Comparison of ENCODE assay signal across 8 cellular contexts in genomic region chr11:121318848-121319834, GRCh38. TPM values are rescaled to one million over a fixed set of nuclear protein-coding genes. Genes with fewer than 3 reads are reported as not detected.
DNase-seq lines count a peak whose midpoint lies in the region; ATAC-seq and TF ChIP-seq lines count a peak whose summit lies in the region.

No MANE protein-coding gene starts in this region.

- intact Hi-C loops in dorsolateral prefrontal cortex (cut with DNase I): no loop called here
- intact Hi-C loops in uterus (cut with DNase I; ENCODE audit: low total_unique reads): no loop called here

- H3K4me1 ChIP-seq in RWPE2 (ENCODE audit: insufficient read depth, poor library complexity, severe bottlenecking) (no peaks in the 10 kb centered on the region), uterus (no peaks in the 10 kb centered on the region)

- H3K9me3 ChIP-seq in RWPE2 (ENCODE audit: severe bottlenecking): no peaks in the 10 kb centered on the region
- H3K9me3 ChIP-seq in uterus: no peaks in the 10 kb centered on the region

- CTCF ChIA-PET in AG04449 (lab: Yijun Ruan, JAX): interaction anchor here (0.6 to 5.4 kb wide), 16 partner anchors 9 to 1188 kb away, joined by 3 to 55 read pairs (median 4); no protein-coding TSS in a partner anchor

- POLR2A ChIA-PET in AG04449 (lab: Yijun Ruan, JAX): no interaction called here

- H3K27ac ChIP-seq in RWPE2 (ENCODE audit: poor library complexity, severe bottlenecking) (no peak overlapping the region), dorsolateral prefrontal cortex (no peak overlapping the region), uterus (no peak overlapping the region)

- H3K4me3 ChIP-seq in AG04449 (ENCODE audit: low read depth, low read length): no peak overlapping the region
- H3K4me3 ChIP-seq in Jurkat, Clone E6-1 (ENCODE audit: low read length): no peak overlapping the region
- H3K4me3 ChIP-seq in RWPE2 (ENCODE audit: severe bottlenecking): no peak overlapping the region
- no peak overlapping the region for H3K4me3 ChIP-seq in dorsolateral prefrontal cortex
- no peak overlapping the region for H3K4me3 ChIP-seq in uterus

- DNase-seq in AG04449 (ENCODE audit: low read depth, low spot score) (peak; percentile 10), GF-D8 (lab: John Stamatoyannopoulos, UW) (peak; percentile 65), RWPE2 (ENCODE audit: low spot score) (no peak), dorsolateral prefrontal cortex (peak in 2 of 10 donors; percentile 45 to 50), lung microvascular endothelial cell (ENCODE audit: low read depth in 2 of 2) (peak; percentile 47 to 53), uterus (no peak)
- DNase-seq in Jurkat, Clone E6-1 (ENCODE audit: low read depth, low spot score): peak; percentile 34
- DNase-seq in activated CD4-positive, CD25-positive, alpha-beta regulatory T cell treated with anti-CD3 and anti-CD28 coated beads, Interleukin-2, amount 50 U/mL, for 72 hours: no peak

- peak; percentile 75; the same call in 2 of the 3 replicates for ATAC-seq in RWPE2 (ENCODE audit: low read depth)

- no peaks in the 10 kb centered on the region for H3K36me3 ChIP-seq in RWPE2 (ENCODE audit: low read depth)
- no peaks in the 10 kb centered on the region for H3K36me3 ChIP-seq in uterus

- no peak for TF ChIP-seq POLR2A in uterus (IDR thresholded peaks at IDR 0.05)

- TF ChIP-seq CTCF in AG04449 (IDR thresholded peaks at IDR 0.05; ENCODE audit: insufficient read depth, low read length, missing control alignments) (peak; percentile 71), RWPE2 (IDR thresholded peaks at IDR 0.05; ENCODE audit: poor library complexity, severe bottlenecking) (peak; percentile 79), dorsolateral prefrontal cortex (IDR thresholded peaks at IDR 0.05 in 54 of 56, conservative IDR thresholded peaks at IDR 0.05 in 2 of 56; ENCODE audit: low read depth in 1 of 56, partially characterized antibody in 56 of 56) (peak; percentile 56 to 91 (median 80)), uterus (IDR thresholded peaks at IDR 0.05) (peak; percentile 53 to 77 (median 74))

- no peaks in the 10 kb centered on the region for H3K27me3 ChIP-seq in RWPE2 (ENCODE audit: insufficient read depth, poor library complexity, severe bottlenecking)
- no peaks in the 10 kb centered on the region for H3K27me3 ChIP-seq in dorsolateral prefrontal cortex
- no peaks in the 10 kb centered on the region for H3K27me3 ChIP-seq in uterus

RNA-seq across cellular contexts. Expression of gene SC5D, which starts 26.6 kb away (rescaled TPM):
- polyA plus RNA-seq in Jurkat, Clone E6-1 (2012; ENCODE audit: insufficient read depth, insufficient read length): 27.3 TPM
- total RNA-seq in dorsolateral prefrontal cortex: 100 to 1,000 TPM in 9 of 120 experiments, 10 to 100 TPM in 111; 49.4 to 107 (median 80.7) TPM
- 31.7 and 34.2 TPM in 2 replicates for total RNA-seq in lung microvascular endothelial cell
- 10 to 100 TPM in 3 of 4 donors, 1 to 10 TPM in 1; 7.7 to 56.0 (median 23.1) TPM for total RNA-seq in uterus

Comparison
In these comparisons a context has a peak if more than half of its experiments do, and no peak if none do; other contexts are left out.
1. DNase-seq: peak in AG04449 (single experiment), GF-D8 (single experiment), Jurkat, Clone E6-1 (single experiment) and lung microvascular endothelial cell (2 of 2); none in RWPE2 (single experiment), uterus (0 of 2) and activated CD4-positive, CD25-positive, alpha-beta regulatory T cell treated with anti-CD3 and anti-CD28 coated beads, Interleukin-2, amount 50 U/mL, for 72 hours (single experiment).
2. Peak in every context shown above with its lines, with median percentiles within 50 percentile points of each other: CTCF ChIP-seq.